ENCODE assay signal across 8 cellular contexts in genomic region chr14:76924363-76925151, GRCh38.
DNase-seq lines count a peak whose midpoint lies in the region; ATAC-seq and TF ChIP-seq lines count a peak whose summit lies in the region.

No MANE protein-coding gene starts in this region.

- no peak for TF ChIP-seq RAD21 in IMR-90 (IDR thresholded peaks at IDR 0.05; ENCODE audit: low read length)

- CTCF ChIA-PET in IMR-90 (lab: Yijun Ruan, JAX), result interaction anchor here (1.2 kb wide), 1 partner anchor 28 kb away, joined by 5 read pairs; no protein-coding TSS in a partner anchor

- no peak overlapping the region for H3K27ac ChIP-seq in IMR-90 (ENCODE audit: insufficient read depth, low read length)
- no peak overlapping the region for H3K27ac ChIP-seq in trophoblast cell (ENCODE audit: low read depth, low read length)
- H3K27ac ChIP-seq in lower lobe of right lung, result no peak overlapping the region

- 20% methylated on average over 1 of the region's 18 CpGs; no CpG with 5 or more reads in 1 of the 2 experiments for WGBS in IMR-90 (ENCODE audit: extremely low coverage in 2 of 2, insufficient read length in 1 of 2), 2 experiments
- WGBS in trophoblast cell (ENCODE audit: extremely low coverage, insufficient coverage, insufficient read length), result no CpG with 5 or more reads among the region's 18 CpGs

- H3K56ac ChIP-seq in IMR-90 (ENCODE audit: extremely low read depth, insufficient read depth, low read length), result no peak overlapping the region

- H4K91ac ChIP-seq in IMR-90 (ENCODE audit: insufficient read depth, low read depth, low read length) (peak overlapping the region; percentile 60; the same call in 1 of the 2 replicates), trophoblast cell (ENCODE audit: low read depth, low read length) (peak overlapping the region; percentile 39)

- in situ Hi-C loops in IMR-90 (cut with MboI; ENCODE audit: low sequenced_read_pairs), result no loop called here

- peak overlapping the region; percentile 21 for H2AK9ac ChIP-seq in IMR-90 (replicated peaks; ENCODE audit: low read depth, low read length, poor library complexity)

- peak overlapping the region; percentile 72 for H2AFZ ChIP-seq in IMR-90 (replicated peaks; ENCODE audit: low read length, poor library complexity)
- H2AFZ ChIP-seq in trophoblast cell (ENCODE audit: insufficient read depth, low read length, poor library complexity), result peak overlapping the region; percentile 19

- H3K4me1 ChIP-seq in IMR-90 (ENCODE audit: control insufficient read depth, insufficient read depth, low read length), result peaks cover 36% of the 10 kb centered on the region
- H3K4me1 ChIP-seq in trophoblast cell (ENCODE audit: control insufficient read depth in 1 of 2, insufficient read depth in 2 of 2, low read length in 2 of 2), result peaks cover 26% of the 10 kb centered on the region in 2 experiments
- peaks cover 20% of the 10 kb centered on the region for H3K4me1 ChIP-seq in lower lobe of right lung

- BruUV-seq in IMR-90 (replicated peaks; lab: Mats Ljungman, UMichigan), result no TSS peak

- H2BK120ac ChIP-seq in IMR-90 (ENCODE audit: low read depth, low read length) (no peak overlapping the region), trophoblast cell (ENCODE audit: insufficient read depth, low read length, poor library complexity) (no peak overlapping the region)

- H3K9me3 ChIP-seq in IMR-90 (ENCODE audit: control insufficient read depth, insufficient read depth, low read length), result no peaks in the 10 kb centered on the region
- peaks cover 5% of the 10 kb centered on the region for H3K9me3 ChIP-seq in trophoblast cell (ENCODE audit: insufficient read depth, low read depth, low read length)
- H3K9me3 ChIP-seq in lower lobe of right lung, result no peaks in the 10 kb centered on the region

- no peak overlapping the region; the same call in 1 of the 2 replicates for H2BK20ac ChIP-seq in IMR-90 (ENCODE audit: low read depth, low read length)

- ATAC-seq in IMR-90 (ENCODE audit: low read depth) (no peak), lower lobe of right lung (no peak), HG02571 (IDR thresholded peaks at IDR 0.05; ENCODE audit: unreplicated experiment) (no peak)

- DNase-seq in IMR-90 (no peak), NCI-H524 (lab: John Stamatoyannopoulos, UW) (peak; percentile 99), cerebellar cortex (ENCODE audit: low spot score) (peak; percentile 54), trophoblast cell (no peak), HCEC 1CT (no peak), lower lobe of right lung (no peak), foreskin melanocyte (no peak)

- intact Hi-C loops in IMR-90 (cut with micrococcal nuclease), result no loop called here
- intact Hi-C loops in lower lobe of right lung (cut with DNase I), result no loop called here

- H2BK5ac ChIP-seq in IMR-90 (ENCODE audit: low read depth, low read length, poor library complexity, severe bottlenecking) (no peak overlapping the region), trophoblast cell (ENCODE audit: low read depth, low read length, poor library complexity) (no peak overlapping the region)

- no peaks in the 10 kb centered on the region for H3K79me2 ChIP-seq in trophoblast cell (ENCODE audit: control insufficient read depth, insufficient read depth, low read length, poor library complexity)

- H3K18ac ChIP-seq in IMR-90 (ENCODE audit: low read depth, low read length) (no peak overlapping the region; the same call in 1 of the 2 replicates), trophoblast cell (ENCODE audit: low read length) (no peak overlapping the region)

- POLR2A ChIA-PET in IMR-90 (lab: Charles Lee; ENCODE audit: unreplicated experiment), result no interaction called here

- peaks cover 41% of the 10 kb centered on the region for H3K9me1 ChIP-seq in IMR-90 (ENCODE audit: insufficient read depth, low read length)

- no peak overlapping the region for H4K12ac ChIP-seq in trophoblast cell (ENCODE audit: low read depth, low read length)

- H3K79me1 ChIP-seq in IMR-90 (ENCODE audit: low read depth in 1 of 2, low read length in 2 of 2) (peaks cover 0 to 9% of the 10 kb centered on the region in 2 experiments; a peak in 2 of 4 replicates), trophoblast cell (ENCODE audit: low read length) (peaks cover 20% of the 10 kb centered on the region)

- H3K36me3 ChIP-seq in IMR-90 (ENCODE audit: control insufficient read depth, insufficient read depth, low read length) (no peaks in the 10 kb centered on the region), trophoblast cell (ENCODE audit: control insufficient read depth in 1 of 2, insufficient read depth in 2 of 2, low read length in 2 of 2) (no peaks in the 10 kb centered on the region), lower lobe of right lung (no peaks in the 10 kb centered on the region)

- H3K4me2 ChIP-seq in IMR-90 (ENCODE audit: low read depth, low read length) (no peak overlapping the region), trophoblast cell (ENCODE audit: low read length) (no peak overlapping the region)

- dilution Hi-C loops in IMR-90 (cut with HindIII; ENCODE audit: low sequenced_read_pairs, unreplicated experiment), result no loop called here

- H2BK15ac ChIP-seq in IMR-90 (ENCODE audit: low read depth, low read length), result peak overlapping the region; percentile 98; the same call in 2 of the 3 replicates

- no peaks in the 10 kb centered on the region; the same call in 1 of the 2 replicates for H4K20me1 ChIP-seq in IMR-90 (ENCODE audit: insufficient read depth, low read length)

- peak overlapping the region; percentile 49 for H3K4ac ChIP-seq in IMR-90 (ENCODE audit: low read depth, low read length)
- no peak overlapping the region for H3K4ac ChIP-seq in trophoblast cell (ENCODE audit: low read depth, low read length)

- H3K9ac ChIP-seq in IMR-90 (ENCODE audit: low read depth, low read length) (no peak overlapping the region), trophoblast cell (ENCODE audit: low read length) (no peak overlapping the region)

- TF ChIP-seq CTCF in IMR-90 (conservative IDR thresholded peaks at IDR 0.05; ENCODE audit: low read depth, low read length) (no peak), lower lobe of right lung (IDR thresholded peaks at IDR 0.05) (no peak)

- H3K23ac ChIP-seq in IMR-90 (ENCODE audit: low read depth, low read length) (no peak overlapping the region), trophoblast cell (ENCODE audit: low read length) (no peak overlapping the region)

- H3K14ac ChIP-seq in IMR-90 (replicated peaks; ENCODE audit: low read depth, low read length) (no peak overlapping the region), trophoblast cell (ENCODE audit: low read length) (no peak overlapping the region)

- no peak overlapping the region for H4K5ac ChIP-seq in IMR-90 (ENCODE audit: low read depth, low read length)

- H2AK5ac ChIP-seq in IMR-90 (ENCODE audit: low read depth, low read length), result peak overlapping the region; percentile 92
- H2AK5ac ChIP-seq in trophoblast cell (ENCODE audit: low read length), result peak overlapping the region; percentile 57

- H4K8ac ChIP-seq in IMR-90 (ENCODE audit: low read depth in 2 of 2, low read length in 2 of 2) (no peak overlapping the region), trophoblast cell (ENCODE audit: low read depth, low read length) (no peak overlapping the region)

- TF ChIP-seq POLR2A in IMR-90 (IDR thresholded peaks at IDR 0.05; ENCODE audit: low read depth, low read length), result no peak

- no peaks in the 10 kb centered on the region for H3K27me3 ChIP-seq in IMR-90 (ENCODE audit: control insufficient read depth, insufficient read depth, low read length)
- no peaks in the 10 kb centered on the region for H3K27me3 ChIP-seq in trophoblast cell (ENCODE audit: insufficient read depth, low read length)
- no peaks in the 10 kb centered on the region for H3K27me3 ChIP-seq in lower lobe of right lung (ENCODE audit: low read depth)

- H3K4me3 ChIP-seq in IMR-90 (ENCODE audit: insufficient read depth, low read depth, low read length), result no peak overlapping the region
- no peak overlapping the region for H3K4me3 ChIP-seq in trophoblast cell (ENCODE audit: low read depth, low read length)
- no peak overlapping the region for H3K4me3 ChIP-seq in lower lobe of right lung

- peak overlapping the region; percentile 67 for H2BK12ac ChIP-seq in trophoblast cell (ENCODE audit: low read length)

TF ChIP-seq in IMR-90, 13 proteins besides CTCF, POLR2A, EP300 and RAD21:
- TF ChIP-seq BHLHE40 (IDR thresholded peaks at IDR 0.05; ENCODE audit: low read depth, low read length) (no peak), CHD1 (IDR thresholded peaks at IDR 0.05; ENCODE audit: low read depth, low read length) (no peak), USF2 (IDR thresholded peaks at IDR 0.05; ENCODE audit: low read depth, low read length) (peak; percentile 77; the same call in 1 of the 2 replicates), FOS (IDR thresholded peaks at IDR 0.05; ENCODE audit: low read depth, low read length) (no peak)

Comparison
In these comparisons a context has a peak if more than half of its experiments do, and no peak if none do; other contexts are left out.
1. DNase-seq: peak in NCI-H524 (2 of 2) and cerebellar cortex (single experiment); none in IMR-90 (single experiment), trophoblast cell (0 of 2), HCEC 1CT (single experiment), lower lobe of right lung (single experiment) and foreskin melanocyte (single experiment).